Comparison of ENCODE assay signal across 1 cellular context in genomic region chr1:41370756-41371420, GRCh38.
A peak's percentile ranks its signal among the peaks of the same experiment; 100 is the strongest.
TF ChIP-seq lines count a peak whose summit lies in the region.

No MANE protein-coding gene starts in this region.

TF ChIP-seq in K562, 482 proteins besides CTCF, POLR2A, EP300 and RAD21 (continued from another document):
- no peak for TF ChIP-seq ID3 (CRISPR knock-in tag; IDR thresholded peaks at IDR 0.05)
- TF ChIP-seq ID3 (tag; IDR thresholded peaks at IDR 0.05), result 0 out of 2 replicates have a peak, but pooled peaks have one; percentile 52
- TF ChIP-seq ZNF165 (CRISPR knock-in tag; IDR thresholded peaks at IDR 0.05; ENCODE audit: borderline replicate concordance), result no peak
- TF ChIP-seq SIN3B (IDR thresholded peaks at IDR 0.05; ENCODE audit: low read depth), result peak; percentile 18; the same call in 1 of the 2 replicates
- no peak for TF ChIP-seq NR2C1 (IDR thresholded peaks at IDR 0.05)
- TF ChIP-seq NR2C1 (tag; IDR thresholded peaks at IDR 0.05), result peak; percentile 60
